Comparison of ENCODE assay signal across 19 cellular contexts in the genomic region with DNA sequence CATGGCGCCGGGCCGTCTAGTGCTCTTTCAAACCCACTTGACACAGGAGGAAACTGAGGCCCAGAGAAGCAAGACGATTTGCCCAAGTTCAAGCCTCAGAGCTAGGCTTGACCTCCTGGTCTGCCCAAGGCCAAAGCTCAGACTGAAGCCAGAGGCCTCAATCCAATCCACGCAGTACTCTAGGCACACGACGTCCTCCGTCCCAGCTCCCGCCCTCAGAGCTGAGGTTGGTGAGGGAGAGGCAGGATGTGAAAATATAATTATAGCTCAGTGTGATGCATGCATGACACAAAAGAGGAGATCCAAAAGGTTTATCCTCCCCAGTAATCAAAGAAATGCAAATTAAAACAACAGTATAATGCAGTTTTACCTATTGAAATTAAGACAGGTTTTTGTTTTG. TPM values are rescaled to one million over a fixed set of nuclear protein-coding genes. Genes with fewer than 3 reads are reported as not detected.
DNase-seq lines count a peak whose midpoint lies in the region; ATAC-seq, FAIRE-seq and TF ChIP-seq lines count a peak whose summit lies in the region.
"Had no signal": no experiment of that assay in that cellular context is flagged by ENCODE, and none has a peak within 500 bp of the region (broad histone marks: within the 10 kb centered on the region; RNA-seq: fewer than 3 reads in every experiment).

No MANE protein-coding gene starts in this region.

- H3K9me3 ChIP-seq in BLaER1 (no peaks in the 10 kb centered on the region), K562 (replicated peaks; ENCODE audit: control insufficient read depth, insufficient read depth, low read depth, low read length) (no peaks in the 10 kb centered on the region), breast epithelium (no peaks in the 10 kb centered on the region), colonic mucosa (no peaks in the 10 kb centered on the region)
- H3K9me3 ChIP-seq: A549, HAP-1 had no signal

- H3K4me2 ChIP-seq in BLaER1 = peak overlapping the region; percentile 52
- no peak overlapping the region for H3K4me2 ChIP-seq in K562 (ENCODE audit: insufficient read depth, low read length)
- H3K4me2 ChIP-seq: A549 had no signal

- POLR2A ChIA-PET in K562 (lab: Yijun Ruan, JAX) = interaction anchor here (0.6 to 3.5 kb wide), 4 partner anchors 13 to 129 kb away, joined by 3 to 9 read pairs (median 4); no protein-coding TSS in a partner anchor

- peak overlapping the region; percentile 31 to 94 (median 79) for H3K27ac Mint-ChIP-seq in nephron
- H3K27ac Mint-ChIP-seq: CD8-positive, alpha-beta memory T cell; IgD-negative memory B cell had no signal

- no peaks in the 10 kb centered on the region for H3K79me2 ChIP-seq in K562 (ENCODE audit: control insufficient read depth, insufficient read depth, low read length)

- H4K20me1 ChIP-seq in BLaER1 = no peaks in the 10 kb centered on the region
- H4K20me1 ChIP-seq in K562 (replicated peaks; ENCODE audit: control insufficient read depth, insufficient read depth, low read length) = no peaks in the 10 kb centered on the region; the same call in 1 of the 2 replicates

- H3K27me3 ChIP-seq in BLaER1 (peaks cover 28% of the 10 kb centered on the region), K562 (ENCODE audit: control insufficient read depth in 2 of 2, insufficient read depth in 2 of 2, low read length in 2 of 2) (peaks cover 2 to 17% of the 10 kb centered on the region in 2 experiments; a peak in 2 of 5 replicates), breast epithelium (peaks cover 0 to 3% of the 10 kb centered on the region in 2 donors), colonic mucosa (peaks cover 3% of the 10 kb centered on the region)

- H3K4me3 Mint-ChIP-seq in nephron = no peak overlapping the region
- H3K4me3 Mint-ChIP-seq: CD8-positive, alpha-beta memory T cell; IgD-negative memory B cell had no signal

- H3K27ac ChIP-seq in BLaER1 (no peak overlapping the region), K562 (ENCODE audit: extremely low read depth, low read depth, low read length) (no peak overlapping the region), breast epithelium (no peak overlapping the region), colonic mucosa (no peak overlapping the region)
- H3K27ac ChIP-seq: A549 had no signal

- H3K9me1 ChIP-seq in K562 (ENCODE audit: control insufficient read depth, insufficient read depth, low read length) = no peaks in the 10 kb centered on the region

- BruUV-seq in K562 (replicated peaks; lab: Mats Ljungman, UMichigan) = no TSS peak

- H3K4me1 ChIP-seq in BLaER1 (peaks cover 56% of the 10 kb centered on the region), K562 (replicated peaks in 1 of 2; ENCODE audit: control insufficient read depth in 2 of 2, insufficient read depth in 2 of 2, low read length in 2 of 2) (peaks cover 18 to 25% of the 10 kb centered on the region in 2 experiments), breast epithelium (no peaks in the 10 kb centered on the region), colonic mucosa (no peaks in the 10 kb centered on the region)

- peak; percentile 16 for DNase-seq in NCI-H69 (lab: John Stamatoyannopoulos, UW)
- no peak for DNase-seq in K562 (ENCODE audit: extremely low read depth in 1 of 4, low spot score in 3 of 4)
- DNase-seq in NOMO-1 treated with dmso at 0.1 percent for 144 hours (lab: John Stamatoyannopoulos, UW; ENCODE audit: unreplicated experiment) = no peak
- no peak for DNase-seq in breast epithelium (ENCODE audit: low spot score in 2 of 2)
- DNase-seq in colonic mucosa = no peak
- DNase-seq: AML-193; CD8-positive, alpha-beta memory T cell; COR-L47; DMS 273 treated with DMSO at 0.1 percent for 48 hours; DMS53; DND-41; EL had no signal

- H3K9me3 Mint-ChIP-seq in nephron = no peaks in the 10 kb centered on the region
- H3K9me3 Mint-ChIP-seq: IgD-negative memory B cell had no signal

- FAIRE-seq in K562 (lab: Jason Lieb, UNC) = no peak
- FAIRE-seq: A549, GM12878, HepG2 had no signal

- no peak for TF ChIP-seq CTCF in K562 (IDR thresholded peaks at IDR 0.05 in 2 of 3, conservative IDR thresholded peaks at IDR 0.05 in 1 of 3; ENCODE audit: insufficient read depth in 2 of 3, low read depth in 1 of 3, low read length in 3 of 3)
- no peak for TF ChIP-seq CTCF in nephron (IDR thresholded peaks at IDR 0.05; ENCODE audit: unreplicated experiment in 3 of 3)
- TF ChIP-seq CTCF in breast epithelium (IDR thresholded peaks at IDR 0.05) = no peak
- no peak for TF ChIP-seq CTCF in colonic mucosa (IDR thresholded peaks at IDR 0.05)

- no peak for ATAC-seq in K562
- ATAC-seq: A549, GM12878, HepG2 had no signal

- H2AFZ ChIP-seq in K562 (ENCODE audit: low read depth, low read length) = no peak overlapping the region

- H3K27me3 Mint-ChIP-seq in nephron (ENCODE audit: low read depth) = peaks cover 31% of the 10 kb centered on the region

- H3K9ac ChIP-seq in BLaER1 (no peak overlapping the region), K562 (ENCODE audit: insufficient read depth in 1 of 2, low read depth in 2 of 2, low read length in 2 of 2) (peak overlapping the region in 1 of 2 experiments; percentile 47; a peak in 1 of 4 replicates), colonic mucosa (ENCODE audit: low read depth in 2 of 2, low read length in 2 of 2) (no peak overlapping the region)

- TF ChIP-seq POLR2A in K562 (conservative IDR thresholded peaks at IDR 0.05) = no peak
- no peak for TF ChIP-seq POLR2A in breast epithelium (IDR thresholded peaks at IDR 0.05)

- WGBS in K562 (ENCODE audit: insufficient coverage, low coverage, missing lambda C conversion rate) = 71% methylated on average over 9 of the region's 9 CpGs

- no peaks in the 10 kb centered on the region for H3K36me3 Mint-ChIP-seq in nephron (ENCODE audit: low read depth)
- H3K36me3 Mint-ChIP-seq: CD8-positive, alpha-beta memory T cell; IgD-negative memory B cell had no signal

- in situ Hi-C loops in K562 (cut with MboI) = no loop called here

- H3K36me3 ChIP-seq in BLaER1 (no peaks in the 10 kb centered on the region), K562 (ENCODE audit: control insufficient read depth, insufficient read depth, low read length) (no peaks in the 10 kb centered on the region), breast epithelium (no peaks in the 10 kb centered on the region), colonic mucosa (no peaks in the 10 kb centered on the region)
- H3K36me3 ChIP-seq: HAP-1 had no signal

- TF ChIP-seq RAD21 in K562 (CRISPR knock-in tag; conservative IDR thresholded peaks at IDR 0.05 in 1 of 2, IDR thresholded peaks at IDR 0.05 in 1 of 2) = no peak

- peaks cover 60% of the 10 kb centered on the region for H3K4me1 Mint-ChIP-seq in nephron
- H3K4me1 Mint-ChIP-seq: CD8-positive, alpha-beta memory T cell had no signal

- CTCF ChIA-PET in K562 (lab: Yijun Ruan, JAX; ENCODE audit: low intra/inter-chr PET ratio) = no interaction called here

- H3K4me3 ChIP-seq in BLaER1 (no peak overlapping the region), K562 (no peak overlapping the region), breast epithelium (no peak overlapping the region), colonic mucosa (no peak overlapping the region)
- H3K4me3 ChIP-seq: A549, GM12878, HAP-1 had no signal

- no peak for TF ChIP-seq EP300 in K562 (IDR thresholded peaks at IDR 0.05; ENCODE audit: low read length)

- intact Hi-C loops in K562 (cut with micrococcal nuclease) (loop anchor here (10.0 kb wide), 2 partner anchors 215 to 285 kb away; no protein-coding TSS in a partner anchor), breast epithelium (cut with DNase I; ENCODE audit: low total_unique reads) (no loop called here), colonic mucosa (cut with DNase I) (loop anchor here (10.0 kb wide), 1 partner anchor 65 kb away; no protein-coding TSS in a partner anchor)

RNA-seq across cellular contexts. Expression of gene ADGRB2, which starts 15.5 kb away (rescaled TPM):
- 0.42 and 2.8 TPM in 2 replicates for total RNA-seq in K562 (2011; cell fraction: chromatin; rRNA removed; ENCODE audit: low replicate concordance)
- 1.2 and 2.5 TPM in 2 replicates for total RNA-seq in K562 (2011; cell fraction: nucleolus; rRNA removed)
- 0.31 and 0.44 TPM in 2 replicates for total RNA-seq in K562 (2011; cell fraction: nucleoplasm; rRNA removed)
- total RNA-seq in K562 (2014; rRNA removed) (0.23 and 0.33 TPM in 2 replicates), K562 (2014; rRNA removed; fragmentation: Illumina TruSeq; extraction: Trizol) (0.04 TPM in 1 of 2 replicates, not detected in the other), K562 (2015; rRNA removed; fragmentation: Illumina TruSeq; extraction: Trizol) (0.22 and 0.23 TPM in 2 replicates), K562 (2021) (0.22 and 0.34 TPM in 2 replicates), breast epithelium (1 to 10 TPM; 1.3 to 4.9 (median 2.9) TPM), colonic mucosa (1 to 10 TPM in 1 of 2 donors, under 1 TPM in 1; 0.59 to 1.6 TPM)
- polyA plus RNA-seq in K562 (2011; rRNA removed) (0.14 and 0.38 TPM in 2 replicates), K562 (2014; fragmentation: Illumina TruSeq; extraction: Trizol) (0.07 and 0.11 TPM in 2 replicates), K562 (2014; fragmentation: Nextera tagmentation; extraction: Ambion mirVana) (not detected), K562 (2014; rRNA removed) (0.18 and 0.20 TPM in 2 replicates)
- 0.27 and 0.35 TPM in 2 replicates for polyA plus RNA-seq in K562 (2011; cell fraction: cytosol; rRNA removed)
- 2.0 and 3.4 TPM in 2 replicates for polyA plus RNA-seq in K562 (2011; cell fraction: nucleus; rRNA removed)
- polyA plus RNA-seq in K562 (2012) = 0.17 and 0.54 TPM in 2 replicates
- 0.09 and 0.53 TPM in 2 replicates for polyA minus RNA-seq in K562 (2011; rRNA and poly(A)+ RNA removed)
- polyA minus RNA-seq in K562 (2011; cell fraction: cytosol; rRNA and poly(A)+ RNA removed) = 1.2 TPM in 1 of 2 replicates, not detected in the other
- polyA minus RNA-seq in K562 (2011; cell fraction: nucleus; rRNA and poly(A)+ RNA removed) = 0.67 and 1.7 TPM in 2 replicates

RNA-seq across cellular contexts. Expression of gene SPOCD1, which starts 36.1 kb away (rescaled TPM):
- total RNA-seq in K562 (2011; cell fraction: chromatin; rRNA removed; ENCODE audit: low replicate concordance) = 1.5 and 3.2 TPM in 2 replicates
- total RNA-seq in K562 (2011; cell fraction: nucleolus; rRNA removed) = 2.8 and 3.0 TPM in 2 replicates
- total RNA-seq in K562 (2011; cell fraction: nucleoplasm; rRNA removed) = 3.4 and 4.1 TPM in 2 replicates
- total RNA-seq in K562 (2014; rRNA removed) (0.20 and 0.27 TPM in 2 replicates), K562 (2014; rRNA removed; fragmentation: Illumina TruSeq; extraction: Trizol) (0.16 and 0.36 TPM in 2 replicates), K562 (2015; rRNA removed; fragmentation: Illumina TruSeq; extraction: Trizol) (0.23 and 0.25 TPM in 2 replicates), K562 (2021) (0.22 and 0.71 TPM in 2 replicates), breast epithelium (10 to 100 TPM in 1 of 3 donors, 1 to 10 TPM in 1, under 1 TPM in 1; 0.15 to 11.1 (median 1.1) TPM), colonic mucosa (under 1 TPM; 0.45 to 0.59 TPM)
- polyA plus RNA-seq in K562 (2011; rRNA removed) (0.39 and 0.63 TPM in 2 replicates), K562 (2014; fragmentation: Illumina TruSeq; extraction: Trizol) (0.19 and 0.42 TPM in 2 replicates), K562 (2014; fragmentation: Nextera tagmentation; extraction: Ambion mirVana) (under 1 TPM in 1 of 2 experiments, not detected in 1; 0.03 TPM), K562 (2014; rRNA removed) (0.25 and 0.46 TPM in 2 replicates)
- 0.31 and 0.60 TPM in 2 replicates for polyA plus RNA-seq in K562 (2011; cell fraction: cytosol; rRNA removed)
- polyA plus RNA-seq in K562 (2011; cell fraction: nucleus; rRNA removed) = 1.6 and 2.8 TPM in 2 replicates
- polyA plus RNA-seq in K562 (2012) = 0.17 and 1.2 TPM in 2 replicates
- polyA minus RNA-seq in K562 (2011; rRNA and poly(A)+ RNA removed) = 0.21 and 0.67 TPM in 2 replicates
- polyA minus RNA-seq in K562 (2011; cell fraction: cytosol; rRNA and poly(A)+ RNA removed) = 0.38 TPM in 1 of 2 replicates, not detected in the other
- 1.00 and 1.9 TPM in 2 replicates for polyA minus RNA-seq in K562 (2011; cell fraction: nucleus; rRNA and poly(A)+ RNA removed)
- polyA plus RNA-seq: CD8-positive, alpha-beta memory T cell; IgD-negative memory B cell had no signal
